8 cellular contexts compared by ENCODE assay signal in genomic region chr21:41460578-41461527, GRCh38. TPM values are rescaled to one million over a fixed set of nuclear protein-coding genes. Genes with fewer than 3 reads are reported as not detected.
DNase-seq lines count a peak whose midpoint lies in the region; ATAC-seq, FAIRE-seq and TF ChIP-seq lines count a peak whose summit lies in the region.

No MANE protein-coding gene starts in this region.

- ATAC-seq in T-helper 17 cell (peak; percentile 75), HG03439 (IDR thresholded peaks at IDR 0.05; ENCODE audit: unreplicated experiment) (no peak)

- H3K79me2 ChIP-seq in KMS-11 (ENCODE audit: insufficient read depth, low read depth): no peaks in the 10 kb centered on the region
- H3K79me2 ChIP-seq in astrocyte (ENCODE audit: insufficient read depth, low read length): no peaks in the 10 kb centered on the region
- H3K79me2 ChIP-seq in smooth muscle cell (ENCODE audit: low read depth): no peaks in the 10 kb centered on the region

- H3K27me3 ChIP-seq in KMS-11 (ENCODE audit: insufficient read depth, low read depth) (no peaks in the 10 kb centered on the region), astrocyte (ENCODE audit: insufficient read depth, low read length) (no peaks in the 10 kb centered on the region), smooth muscle cell (ENCODE audit: low read depth) (no peaks in the 10 kb centered on the region)

- DNase-seq in A172 (ENCODE audit: low spot score) (peak; percentile 76), T-helper 17 cell (peak; percentile 20 to 37 (median 26)), astrocyte (ENCODE audit: low read depth) (no peak), hepatic stellate cell (ENCODE audit: low spot score) (peak; percentile 82), smooth muscle cell (lab: John Stamatoyannopoulos, UW; ENCODE audit: unreplicated experiment) (no peak)

- no peaks in the 10 kb centered on the region for H3F3A ChIP-seq in smooth muscle cell (ENCODE audit: low read depth)

- no peak overlapping the region for H3K4me3 ChIP-seq in KMS-11 (IDR thresholded peaks at IDR 0.05; ENCODE audit: insufficient read depth, low read depth, low read length)
- H3K4me3 ChIP-seq in astrocyte (ENCODE audit: insufficient read depth, low read depth, low read length): no peak overlapping the region
- no peak overlapping the region for H3K4me3 ChIP-seq in smooth muscle cell

- FAIRE-seq in astrocyte (lab: Jason Lieb, UNC): no peak

- H3K27me3 Mint-ChIP-seq in T-helper 17 cell: peaks cover 6% of the 10 kb centered on the region
- H3K27me3 Mint-ChIP-seq in astrocyte (ENCODE audit: low read depth, unreplicated experiment): no peaks in the 10 kb centered on the region

- H3K4me3 Mint-ChIP-seq in T-helper 17 cell: no peak overlapping the region
- H3K4me3 Mint-ChIP-seq in astrocyte (ENCODE audit: unreplicated experiment): no peak overlapping the region

- H3K4me1 Mint-ChIP-seq in T-helper 17 cell (peaks cover 17% of the 10 kb centered on the region), astrocyte (ENCODE audit: low read depth, unreplicated experiment) (peaks cover 33% of the 10 kb centered on the region)

- peak; percentile 27 for TF ChIP-seq POLR2A in GM15510 (IDR thresholded peaks at IDR 0.05; ENCODE audit: borderline replicate concordance, extremely low read depth, insufficient read length)

- H3K36me3 Mint-ChIP-seq in T-helper 17 cell (ENCODE audit: low read depth) (peaks cover 12% of the 10 kb centered on the region), astrocyte (ENCODE audit: low read depth, unreplicated experiment) (peaks cover 30% of the 10 kb centered on the region)

- no peak overlapping the region for H2AFZ ChIP-seq in KMS-11 (ENCODE audit: low read depth)
- H2AFZ ChIP-seq in astrocyte (ENCODE audit: low read depth, low read length): no peak overlapping the region
- no peak overlapping the region for H2AFZ ChIP-seq in smooth muscle cell (ENCODE audit: low read depth)

- H3K27ac ChIP-seq in KMS-11 (no peak overlapping the region), astrocyte (ENCODE audit: low read depth, low read length) (no peak overlapping the region), smooth muscle cell (ENCODE audit: low read depth) (no peak overlapping the region)

- 40% methylated on average over 17 of the region's 17 CpGs for WGBS in smooth muscle cell (ENCODE audit: low lambda C conversion rate)

- H3K9ac ChIP-seq in KMS-11 (no peak overlapping the region), astrocyte (ENCODE audit: low read length) (peak overlapping the region; percentile 13), smooth muscle cell (ENCODE audit: low read depth) (no peak overlapping the region)

- H3K36me3 ChIP-seq in KMS-11 (ENCODE audit: insufficient read depth) (no peaks in the 10 kb centered on the region), astrocyte (ENCODE audit: insufficient read depth, low read length) (no peaks in the 10 kb centered on the region), smooth muscle cell (ENCODE audit: low read depth) (no peaks in the 10 kb centered on the region)

- no peak overlapping the region for H3K4me2 ChIP-seq in KMS-11
- H3K4me2 ChIP-seq in astrocyte (ENCODE audit: low read length): no peak overlapping the region
- peak overlapping the region; percentile 59 for H3K4me2 ChIP-seq in smooth muscle cell

- H3K4me1 ChIP-seq in KMS-11 (ENCODE audit: low read depth, poor library complexity, severe bottlenecking): no peaks in the 10 kb centered on the region
- no peaks in the 10 kb centered on the region for H3K4me1 ChIP-seq in astrocyte (ENCODE audit: insufficient read depth, low read length)
- H3K4me1 ChIP-seq in smooth muscle cell (ENCODE audit: low read depth): no peaks in the 10 kb centered on the region

- H3K9me3 Mint-ChIP-seq in astrocyte (ENCODE audit: unreplicated experiment): peaks cover 9% of the 10 kb centered on the region

- H4K20me1 ChIP-seq in KMS-11 (ENCODE audit: insufficient read depth) (no peaks in the 10 kb centered on the region), astrocyte (ENCODE audit: insufficient read depth, low read length) (no peaks in the 10 kb centered on the region), smooth muscle cell (ENCODE audit: low read depth) (no peaks in the 10 kb centered on the region)

- TF ChIP-seq CTCF in KMS-11 (conservative IDR thresholded peaks at IDR 0.05; ENCODE audit: low read depth, low read length): peak; percentile 64
- TF ChIP-seq CTCF in astrocyte (IDR thresholded peaks at IDR 0.05; ENCODE audit: insufficient read depth, low read depth, low read length): peak; percentile 72
- peak; percentile 63 for TF ChIP-seq CTCF in smooth muscle cell (IDR thresholded peaks at IDR 0.05; ENCODE audit: borderline replicate concordance, insufficient read depth, poor library complexity, severe bottlenecking)

- H3K9me3 ChIP-seq in T-helper 17 cell (ENCODE audit: control insufficient read depth, low read length, poor library complexity, severe bottlenecking) (no peaks in the 10 kb centered on the region), astrocyte (ENCODE audit: insufficient read depth, low read depth, low read length) (no peaks in the 10 kb centered on the region), smooth muscle cell (replicated peaks; ENCODE audit: low read depth) (no peaks in the 10 kb centered on the region)

- peak overlapping the region; percentile 79 for H3K27ac Mint-ChIP-seq in T-helper 17 cell
- no peak overlapping the region for H3K27ac Mint-ChIP-seq in astrocyte (ENCODE audit: unreplicated experiment)

RNA-seq across cellular contexts. Expression of gene MX1, which starts 34.8 kb away (rescaled TPM):
- total RNA-seq in A172 (2014; rRNA removed; shearing (Covaris generic)): 10.1 and 11.4 TPM in 2 replicates
- total RNA-seq in T-helper 17 cell (10 to 100 TPM; 58.6 to 75.9 TPM), astrocyte (420 and 434 TPM in 2 replicates), smooth muscle cell (1.3 and 4.6 TPM in 2 replicates)
- polyA plus RNA-seq in smooth muscle cell: 2.0 and 3.5 TPM in 2 replicates

RNA-seq across cellular contexts. Expression of gene TMPRSS2, which starts 47.1 kb away (rescaled TPM):
- total RNA-seq in A172 (2014; rRNA removed; shearing (Covaris generic)): 0.05 TPM in 1 of 2 replicates, not detected in the other
- total RNA-seq in T-helper 17 cell (not detected), astrocyte (0.84 and 0.89 TPM in 2 replicates), smooth muscle cell (1.3 and 2.0 TPM in 2 replicates)
- polyA plus RNA-seq in smooth muscle cell: 0.39 and 1.3 TPM in 2 replicates

Comparison
In these comparisons a context has a peak if more than half of its experiments do, and no peak if none do; other contexts are left out.
1. DNase-seq: peak in A172 (single experiment), T-helper 17 cell (3 of 3) and hepatic stellate cell (single experiment); none in astrocyte (single experiment) and smooth muscle cell (single experiment).
2. Peak in every context shown above with its lines, with median percentiles within 50 percentile points of each other: CTCF ChIP-seq.